15 cellular contexts compared by ENCODE assay signal in the genomic region with DNA sequence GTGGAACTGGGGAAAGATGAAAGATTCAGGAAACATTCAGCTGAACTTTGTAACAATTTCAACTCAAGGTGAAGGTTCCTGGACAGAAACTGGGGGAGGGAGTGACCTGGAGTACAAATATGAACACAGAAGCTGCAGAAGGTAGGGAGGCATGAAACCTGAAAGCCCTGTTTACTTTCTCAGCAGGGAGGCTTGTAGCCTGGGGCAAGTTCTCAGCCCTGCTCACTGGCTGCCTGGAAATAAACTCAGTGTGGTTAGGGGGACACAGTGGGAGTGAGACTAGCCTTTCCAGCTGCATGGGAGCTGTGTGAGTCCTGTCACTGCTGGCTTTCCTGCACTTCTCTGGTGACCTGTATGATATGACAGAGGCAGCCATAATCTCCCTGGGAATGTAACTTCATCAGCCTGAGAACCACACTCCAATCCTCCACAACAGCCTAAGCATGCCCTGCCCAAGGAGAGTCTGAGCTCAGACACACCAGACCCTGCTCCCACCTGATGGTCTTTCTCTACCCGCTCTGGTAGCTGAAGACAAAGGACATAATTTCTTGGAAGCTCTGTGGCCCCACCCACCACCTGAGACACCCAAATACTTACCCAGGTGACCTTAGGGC.
DNase-seq lines count a peak whose midpoint lies in the region; ATAC-seq and TF ChIP-seq lines count a peak whose summit lies in the region.
"Had no signal": no experiment of that assay in that cellular context is flagged by ENCODE, and none has a peak within 500 bp of the region (broad histone marks: within the 10 kb centered on the region; RNA-seq: fewer than 3 reads in every experiment).

No MANE protein-coding gene starts in this region.

- intact Hi-C loops in Calu3 (cut with micrococcal nuclease; ENCODE audit: unreplicated experiment) (loop anchor here (1.0 to 5.0 kb wide), 2 partner anchors 21 to 75 kb away; no protein-coding TSS in a partner anchor), ovary (cut with DNase I) (no loop called here)

- DNase-seq in Calu3 = peak; percentile 56
- peak; percentile 40 for DNase-seq in WTC11 (ENCODE audit: low spot score)
- no peak for DNase-seq in mesothelial cell of epicardium (ENCODE audit: low spot score in 2 of 2, unreplicated experiment in 2 of 2)
- no peak for DNase-seq in ovary
- DNase-seq in NCI-H1436 (lab: John Stamatoyannopoulos, UW) = no peak
- no peak for DNase-seq in activated gamma-delta T cell treated with Interleukin-2 at 50 U/mL for 16 hours
- DNase-seq: activated naive CD4-positive, alpha-beta T cell treated with anti-CD3 and anti-CD28 coated beads, Interleukin-2, amount 50 U/mL, for 16 hours; colonic mucosa; mucosa of descending colon; NCI-H526; stimulated activated naive CD8-positive, alpha-beta T cell treated with anti-CD3 and anti-CD28 coated beads, Interleukin-15, amount 100 ng/mL, for 72 hours had no signal

- H3K9ac ChIP-seq in HUES48 (ENCODE audit: low read depth, low read length) = no peak overlapping the region

- H3K27ac ChIP-seq in HUES48 (ENCODE audit: low read depth, low read length) (peak overlapping the region; percentile 76), ovary (no peak overlapping the region)
- H3K27ac ChIP-seq: colonic mucosa, right atrium auricular region, SJSA1 had no signal

- H3K27me3 ChIP-seq in HUES48 (ENCODE audit: control insufficient read depth, insufficient read depth, low read length) (no peaks in the 10 kb centered on the region), ovary (no peaks in the 10 kb centered on the region)
- H3K27me3 ChIP-seq: colonic mucosa, right atrium auricular region, SJSA1 had no signal

- H3K4me1 ChIP-seq in HUES48 (ENCODE audit: control insufficient read depth, insufficient read depth, low read length) = peaks cover 14% of the 10 kb centered on the region
- H3K4me1 ChIP-seq in ovary (ENCODE audit: insufficient read depth) = no peaks in the 10 kb centered on the region
- H3K4me1 ChIP-seq: colonic mucosa, right atrium auricular region, SJSA1 had no signal

- no TSS peak for BruUV-seq in Calu3 (replicated peaks; lab: Mats Ljungman, UMichigan)

- TF ChIP-seq EP300 in ovary (IDR thresholded peaks at IDR 0.05) = no peak

- H3K27me3 Mint-ChIP-seq in Calu3 (ENCODE audit: unreplicated experiment) (no peaks in the 10 kb centered on the region), WTC11 (ENCODE audit: low read depth) (peaks cover 4% of the 10 kb centered on the region; the same call in 1 of the 2 replicates), mesothelial cell of epicardium (ENCODE audit: low read depth) (no peaks in the 10 kb centered on the region)

- H3K9me3 ChIP-seq in HUES48 (ENCODE audit: control insufficient read depth, insufficient read depth, low read length) (peaks cover 6% of the 10 kb centered on the region), ovary (no peaks in the 10 kb centered on the region)
- H3K9me3 ChIP-seq: colonic mucosa, SJSA1 had no signal

- H3K4me3 ChIP-seq in HUES48 (ENCODE audit: low read depth, low read length) (no peak overlapping the region), ovary (no peak overlapping the region)
- H3K4me3 ChIP-seq: colonic mucosa, mucosa of descending colon, right atrium auricular region, SJSA1 had no signal

- CTCF ChIA-PET in Calu3 (lab: Charles Lee) = interaction anchor here (1.1 to 1.5 kb wide), 2 partner anchors 9 to 15 kb away, joined by 4 read pairs; no protein-coding TSS in a partner anchor
- CTCF ChIA-PET in WTC11 (lab: Charles Lee) = interaction anchor here (0.9 kb wide), 1 partner anchor 9 kb away, joined by 4 read pairs; no protein-coding TSS in a partner anchor

- no peak for TF ChIP-seq POLR2A in ovary (IDR thresholded peaks at IDR 0.05)

- ATAC-seq in WTC11 (peak; percentile 88), HG02763 (IDR thresholded peaks at IDR 0.05; ENCODE audit: unreplicated experiment) (no peak)
- ATAC-seq: mucosa of descending colon; stimulated activated naive CD8-positive, alpha-beta T cell treated with anti-CD3 and anti-CD28 coated beads, Interleukin-15, amount 100 ng/mL, for 72 hours had no signal

- peaks cover 3% of the 10 kb centered on the region for H3K9me3 Mint-ChIP-seq in Calu3 (ENCODE audit: low read depth, unreplicated experiment)
- peaks cover 50% of the 10 kb centered on the region for H3K9me3 Mint-ChIP-seq in WTC11
- H3K9me3 Mint-ChIP-seq in mesothelial cell of epicardium = peaks cover 55% of the 10 kb centered on the region

- TF ChIP-seq CTCF in Calu3 (IDR thresholded peaks at IDR 0.05; ENCODE audit: unreplicated experiment) (no peak), WTC11 (IDR thresholded peaks at IDR 0.05) (no peak), mesothelial cell of epicardium (IDR thresholded peaks at IDR 0.05; ENCODE audit: unreplicated experiment) (no peak), ovary (IDR thresholded peaks at IDR 0.05) (no peak)

- POLR2A ChIA-PET in WTC11 (lab: Charles Lee) = interaction anchor here (1.0 kb wide), 1 partner anchor 77 kb away, joined by 3 read pairs; no protein-coding TSS in a partner anchor

- 95 to 100% (median 95%) methylated on average over 1 of the region's 1 CpG for WGBS in ovary, 3 donors

- H3K4me3 Mint-ChIP-seq in Calu3 (ENCODE audit: low read depth, unreplicated experiment) (peak overlapping the region; percentile 31), WTC11 (no peak overlapping the region), mesothelial cell of epicardium (no peak overlapping the region)
- H3K4me3 Mint-ChIP-seq: stimulated activated naive CD8-positive, alpha-beta T cell treated with anti-CD3 and anti-CD28 coated beads, Interleukin-15, amount 100 ng/mL, for 72 hours had no signal

- H3K4me1 Mint-ChIP-seq in Calu3 (ENCODE audit: low read depth, unreplicated experiment) (peaks cover 33% of the 10 kb centered on the region), WTC11 (peaks cover 19% of the 10 kb centered on the region), mesothelial cell of epicardium (peaks cover 9% of the 10 kb centered on the region)
- H3K4me1 Mint-ChIP-seq: stimulated activated naive CD8-positive, alpha-beta T cell treated with anti-CD3 and anti-CD28 coated beads, Interleukin-15, amount 100 ng/mL, for 72 hours had no signal

- H3K27ac Mint-ChIP-seq in Calu3 (ENCODE audit: unreplicated experiment) (peak overlapping the region; percentile 63), WTC11 (peak overlapping the region; percentile 41), mesothelial cell of epicardium (peak overlapping the region; percentile 88)

- H3K36me3 ChIP-seq in HUES48 (ENCODE audit: control insufficient read depth, insufficient read depth, low read length) = no peaks in the 10 kb centered on the region
- no peaks in the 10 kb centered on the region for H3K36me3 ChIP-seq in ovary
- H3K36me3 ChIP-seq: colonic mucosa, right atrium auricular region, SJSA1 had no signal

- H3K36me3 Mint-ChIP-seq in Calu3 (ENCODE audit: insufficient read depth, unreplicated experiment) (peaks cover 9% of the 10 kb centered on the region), WTC11 (peaks cover 30% of the 10 kb centered on the region), mesothelial cell of epicardium (peaks cover 20% of the 10 kb centered on the region)

TF ChIP-seq in WTC11, 78 proteins besides CTCF, POLR2A, EP300 and RAD21:
- TF ChIP-seq TCF7 (CRISPR knock-in tag; IDR thresholded peaks at IDR 0.05; ENCODE audit: low read depth) (no peak), MXD4 (CRISPR knock-in tag; IDR thresholded peaks at IDR 0.05; ENCODE audit: borderline replicate concordance) (no peak), TEAD1 (CRISPR knock-in tag; IDR thresholded peaks at IDR 0.05) (no peak), HMGA2 (CRISPR knock-in tag; IDR thresholded peaks at IDR 0.05) (no peak)
- TF ChIP-seq, protein P1, sequence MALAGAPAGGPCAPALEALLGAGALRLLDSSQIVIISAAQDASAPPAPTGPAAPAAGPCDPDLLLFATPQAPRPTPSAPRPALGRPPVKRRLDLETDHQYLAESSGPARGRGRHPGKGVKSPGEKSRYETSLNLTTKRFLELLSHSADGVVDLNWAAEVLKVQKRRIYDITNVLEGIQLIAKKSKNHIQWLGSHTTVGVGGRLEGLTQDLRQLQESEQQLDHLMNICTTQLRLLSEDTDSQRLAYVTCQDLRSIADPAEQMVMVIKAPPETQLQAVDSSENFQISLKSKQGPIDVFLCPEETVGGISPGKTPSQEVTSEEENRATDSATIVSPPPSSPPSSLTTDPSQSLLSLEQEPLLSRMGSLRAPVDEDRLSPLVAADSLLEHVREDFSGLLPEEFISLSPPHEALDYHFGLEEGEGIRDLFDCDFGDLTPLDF (CRISPR knock-in tag; IDR thresholded peaks at IDR 0.05) = no peak

Comparison
In these comparisons a context has a peak if more than half of its experiments do, and no peak if none do; other contexts are left out.
1. DNase-seq: peak in Calu3 (single experiment) and WTC11 (single experiment); none in mesothelial cell of epicardium (0 of 2), ovary (0 of 5), NCI-H1436 (single experiment) and activated gamma-delta T cell treated with Interleukin-2 at 50 U/mL for 16 hours (single experiment).
2. Peak in every context shown above with its lines, with median percentiles within 50 percentile points of each other: H3K27ac Mint-ChIP-seq.